In the genomic region with DNA sequence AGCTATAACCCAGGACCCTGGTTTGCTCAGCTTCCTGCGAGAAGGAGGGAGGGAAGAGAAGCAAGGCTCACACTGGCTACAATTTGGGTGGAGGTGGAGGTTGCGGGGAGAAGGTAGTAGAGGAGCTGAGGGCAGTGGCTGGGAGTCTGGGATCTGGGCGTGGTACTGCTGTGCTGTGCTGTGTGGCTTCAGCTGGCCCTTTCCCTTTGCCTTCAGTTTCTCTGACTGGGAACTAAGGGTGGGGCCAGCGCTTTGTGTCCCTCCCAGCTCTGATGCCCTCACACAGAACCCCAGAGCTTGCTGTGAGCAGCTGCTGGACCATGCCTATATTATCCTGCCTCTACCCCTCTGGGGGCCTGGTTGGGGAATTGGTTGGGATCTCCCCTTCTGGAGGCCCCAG, we compare ENCODE assay signal across 15 cellular contexts.
DNase-seq lines count a peak whose midpoint lies in the region; ATAC-seq, FAIRE-seq and TF ChIP-seq lines count a peak whose summit lies in the region.
"Had no signal": no experiment of that assay in that cellular context is flagged by ENCODE, and none has a peak within 500 bp of the region (broad histone marks: within the 10 kb centered on the region; RNA-seq: fewer than 3 reads in every experiment).

No MANE protein-coding gene starts in this region.

- H3K4me3 Mint-ChIP-seq in activated CD4-positive, alpha-beta memory T cell treated with anti-CD3 and anti-CD28 coated beads, Interleukin-2, amount 10 ng/mL, durations not matched to agents 7 days and 5 days, result no peak overlapping the region
- no peak overlapping the region for H3K4me3 Mint-ChIP-seq in activated CD4-positive, alpha-beta memory T cell treated with anti-CD3 and anti-CD28 coated beads for 36 hours
- H3K4me3 Mint-ChIP-seq: brain had no signal

- peaks cover 53% of the 10 kb centered on the region for H3K4me1 Mint-ChIP-seq in activated CD4-positive, alpha-beta memory T cell treated with anti-CD3 and anti-CD28 coated beads, Interleukin-2, amount 10 ng/mL, durations not matched to agents 7 days and 5 days
- H3K4me1 Mint-ChIP-seq in activated CD4-positive, alpha-beta memory T cell treated with anti-CD3 and anti-CD28 coated beads for 36 hours (ENCODE audit: low read depth), result peaks cover 52% of the 10 kb centered on the region

- 97% methylated on average over 4 of the region's 4 CpGs for WGBS in GM12878 (ENCODE audit: insufficient coverage, insufficient replicate concordance, low lambda C conversion rate, missing lambda C conversion rate)

- peaks cover 69% of the 10 kb centered on the region for H3K79me2 ChIP-seq in GM12878 (ENCODE audit: control insufficient read depth, insufficient read depth, low read length)

- H3K36me3 ChIP-seq in GM12878 (ENCODE audit: control insufficient read depth in 2 of 2, insufficient read depth in 2 of 2, low read length in 1 of 2) (peaks cover 31% of the 10 kb centered on the region in 2 experiments), mucosa of descending colon (ENCODE audit: low read depth) (no peaks in the 10 kb centered on the region), thoracic aorta (peaks cover 6% of the 10 kb centered on the region)
- H3K36me3 ChIP-seq: SJSA1 had no signal

- H3K9ac ChIP-seq in GM12878 (ENCODE audit: control insufficient read depth, insufficient read depth, low read length), result peak overlapping the region; percentile 34

- no TSS peak for BruUV-seq in GM12878 (replicated peaks; lab: Mats Ljungman, UMichigan)

- DNase-seq in activated CD4-positive, alpha-beta memory T cell treated with anti-CD3 and anti-CD28 coated beads, Interleukin-2, amount 10 ng/mL, durations not matched to agents 7 days and 5 days, result no peak
- no peak for DNase-seq in activated CD4-positive, alpha-beta memory T cell treated with anti-CD3 and anti-CD28 coated beads for 36 hours
- DNase-seq in GM12878 (ENCODE audit: low read depth, low spot score) (no peak), mucosa of descending colon (peak; percentile 74 to 81 (median 76)), thoracic aorta (ENCODE audit: low spot score) (no peak), HUDEP-2 (lab: John Stamatoyannopoulos, UW; ENCODE audit: unreplicated experiment in 76 of 76) (no peak), C1 segment of cervical spinal cord (lab: John Stamatoyannopoulos, UW) (no peak), germinal center (ENCODE audit: low spot score) (no peak)
- DNase-seq: activated CD8-positive, alpha-beta memory T cell treated with anti-CD3 and anti-CD28 coated beads for 24 hours; GF-D8; mesendoderm; NCI-H226 had no signal

- no peak for TF ChIP-seq EP300 in GM12878 (IDR thresholded peaks at IDR 0.05; ENCODE audit: borderline replicate concordance in 1 of 2, control insufficient read depth in 1 of 2, low read depth in 2 of 2, low read length in 2 of 2)

- H3K4me3 ChIP-seq in GM12878, result peak overlapping the region; percentile 61
- H3K4me3 ChIP-seq in mucosa of descending colon, result no peak overlapping the region
- no peak overlapping the region for H3K4me3 ChIP-seq in thoracic aorta
- H3K4me3 ChIP-seq: SJSA1 had no signal

- CTCF ChIA-PET in activated CD4-positive, alpha-beta memory T cell treated with anti-CD3 and anti-CD28 coated beads, Interleukin-2, amount 10 ng/mL, durations not matched to agents 7 days and 5 days (lab: Charles Lee), result interaction anchor here (1.4 to 4.6 kb wide), 5 partner anchors 55 to 133 kb away, joined by 3 to 15 read pairs (median 6); a partner anchor contains a TSS
- CTCF ChIA-PET in activated CD4-positive, alpha-beta memory T cell treated with anti-CD3 and anti-CD28 coated beads for 36 hours (lab: Charles Lee), result interaction anchor here (1.1 to 2.3 kb wide), 6 partner anchors 9 to 130 kb away, joined by 3 to 12 read pairs (median 8); no protein-coding TSS in a partner anchor
- CTCF ChIA-PET in GM12878 (lab: Yijun Ruan, JAX), result interaction anchor here (0.7 to 12.5 kb wide), 12 partner anchors 11 to 131 kb away, joined by 3 to 199 read pairs (median 12); a partner anchor contains a TSS

- no peaks in the 10 kb centered on the region for H3K27me3 Mint-ChIP-seq in activated CD4-positive, alpha-beta memory T cell treated with anti-CD3 and anti-CD28 coated beads, Interleukin-2, amount 10 ng/mL, durations not matched to agents 7 days and 5 days
- no peaks in the 10 kb centered on the region for H3K27me3 Mint-ChIP-seq in activated CD4-positive, alpha-beta memory T cell treated with anti-CD3 and anti-CD28 coated beads for 36 hours
- H3K27me3 Mint-ChIP-seq: brain had no signal

- in situ Hi-C loops in GM12878 (cut with MboI), result loop anchor here (5.0 kb wide), 1 partner anchor 133 kb away; no protein-coding TSS in a partner anchor

- no peak for TF ChIP-seq POLR2A in GM12878 (IDR thresholded peaks at IDR 0.05; ENCODE audit: low read depth, low read length)

- TF ChIP-seq CTCF in GM12878 (IDR thresholded peaks at IDR 0.05 in 2 of 3, conservative IDR thresholded peaks at IDR 0.05 in 1 of 3; ENCODE audit: control insufficient read depth in 2 of 3, extremely low read depth in 1 of 3, insufficient read depth in 1 of 3, low read depth in 3 of 3, low read length in 3 of 3) (no peak), mucosa of descending colon (IDR thresholded peaks at IDR 0.05) (no peak), thoracic aorta (IDR thresholded peaks at IDR 0.05) (no peak)

- H3K27me3 ChIP-seq in GM12878 (replicated peaks in 1 of 2; ENCODE audit: control insufficient read depth in 2 of 2, insufficient read depth in 2 of 2, low read length in 1 of 2), result no peaks in the 10 kb centered on the region
- H3K27me3 ChIP-seq in thoracic aorta (replicated peaks; ENCODE audit: insufficient read depth), result no peaks in the 10 kb centered on the region
- H3K27me3 ChIP-seq: SJSA1 had no signal

- RAD21 ChIA-PET in GM12878 (lab: Charles Lee; ENCODE audit: unreplicated experiment), result interaction anchor here (0.9 to 15.3 kb wide), 9 partner anchors 10 to 249 kb away, joined by 3 to 481 read pairs (median 9); a partner anchor contains a TSS

- H3K36me3 Mint-ChIP-seq in activated CD4-positive, alpha-beta memory T cell treated with anti-CD3 and anti-CD28 coated beads, Interleukin-2, amount 10 ng/mL, durations not matched to agents 7 days and 5 days (ENCODE audit: low read depth), result peaks cover 18% of the 10 kb centered on the region
- H3K36me3 Mint-ChIP-seq in activated CD4-positive, alpha-beta memory T cell treated with anti-CD3 and anti-CD28 coated beads for 36 hours, result peaks cover 33% of the 10 kb centered on the region
- H3K36me3 Mint-ChIP-seq: brain had no signal

- no peak for TF ChIP-seq RAD21 in GM12878 (IDR thresholded peaks at IDR 0.05; ENCODE audit: insufficient read depth, low read depth, low read length)

- H3K4me1 ChIP-seq in GM12878 (ENCODE audit: control insufficient read depth, insufficient read depth, low read length), result peaks cover 38% of the 10 kb centered on the region
- peaks cover 69% of the 10 kb centered on the region for H3K4me1 ChIP-seq in mucosa of descending colon (ENCODE audit: low read depth)
- peaks cover 73 to 89% of the 10 kb centered on the region in 2 donors for H3K4me1 ChIP-seq in thoracic aorta (ENCODE audit: control insufficient read depth in 1 of 2, low read depth in 2 of 2)

- H3K9me3 ChIP-seq in GM12878 (replicated peaks; ENCODE audit: control insufficient read depth, insufficient read depth, low read length), result no peaks in the 10 kb centered on the region
- H3K9me3 ChIP-seq in mucosa of descending colon, result no peaks in the 10 kb centered on the region
- H3K9me3 ChIP-seq in thoracic aorta, result no peaks in the 10 kb centered on the region
- H3K9me3 ChIP-seq: SJSA1 had no signal

- H3K27ac Mint-ChIP-seq in activated CD4-positive, alpha-beta memory T cell treated with anti-CD3 and anti-CD28 coated beads, Interleukin-2, amount 10 ng/mL, durations not matched to agents 7 days and 5 days, result peak overlapping the region; percentile 45
- H3K27ac Mint-ChIP-seq in activated CD4-positive, alpha-beta memory T cell treated with anti-CD3 and anti-CD28 coated beads for 36 hours, result no peak overlapping the region

- POLR2A ChIA-PET in activated CD4-positive, alpha-beta memory T cell treated with anti-CD3 and anti-CD28 coated beads, Interleukin-2, amount 10 ng/mL, durations not matched to agents 7 days and 5 days (lab: Charles Lee), result interaction anchor here (1.0 to 2.5 kb wide), 6 partner anchors 12 to 113 kb away, joined by 3 to 19 read pairs (median 6); a partner anchor contains a TSS
- POLR2A ChIA-PET in activated CD4-positive, alpha-beta memory T cell treated with anti-CD3 and anti-CD28 coated beads for 36 hours (lab: Charles Lee), result interaction anchor here (0.6 to 3.1 kb wide), 3 partner anchors 12 to 60 kb away, joined by 3 to 24 read pairs (median 14); no protein-coding TSS in a partner anchor
- POLR2A ChIA-PET in GM12878 (lab: Charles Lee), result interaction anchor here (0.8 to 14.0 kb wide), 8 partner anchors 9 to 78 kb away, joined by 3 to 233 read pairs (median 6); no protein-coding TSS in a partner anchor

- SMC1A ChIA-PET in GM12878 (lab: Charles Lee; ENCODE audit: uncharacterized antibody, unreplicated experiment), result interaction anchor here (0.8 to 18.5 kb wide), 16 partner anchors 9 to 132 kb away, joined by 3 to 323 read pairs (median 9); no protein-coding TSS in a partner anchor

- H3K4me2 ChIP-seq in GM12878 (ENCODE audit: control insufficient read depth, insufficient read depth), result peak overlapping the region; percentile 100

- no peak for FAIRE-seq in GM12878 (lab: Jason Lieb, UNC)
- FAIRE-seq: H1 had no signal

- H3K27ac ChIP-seq in GM12878 (ENCODE audit: control insufficient read depth, insufficient read depth) (peak overlapping the region; percentile 78), thoracic aorta (peak overlapping the region; percentile 90 to 93)
- H3K27ac ChIP-seq: SJSA1 had no signal

- H3K9me3 Mint-ChIP-seq in activated CD4-positive, alpha-beta memory T cell treated with anti-CD3 and anti-CD28 coated beads, Interleukin-2, amount 10 ng/mL, durations not matched to agents 7 days and 5 days, result no peaks in the 10 kb centered on the region
- no peaks in the 10 kb centered on the region for H3K9me3 Mint-ChIP-seq in activated CD4-positive, alpha-beta memory T cell treated with anti-CD3 and anti-CD28 coated beads for 36 hours
- H3K9me3 Mint-ChIP-seq: brain had no signal

- intact Hi-C loops in activated CD4-positive, alpha-beta memory T cell treated with anti-CD3 and anti-CD28 coated beads for 36 hours (cut with micrococcal nuclease), result no loop called here
- intact Hi-C loops in GM12878 (cut with micrococcal nuclease; ENCODE audit: unreplicated experiment), result no loop called here
- intact Hi-C loops in mucosa of descending colon (cut with DNase I, micrococcal nuclease), result no loop called here

- peaks cover 17% of the 10 kb centered on the region for H4K20me1 ChIP-seq in GM12878 (ENCODE audit: control insufficient read depth, insufficient read depth)

- no peak for ATAC-seq in GM12878
- ATAC-seq in mucosa of descending colon, result peak; percentile 61
- ATAC-seq in thoracic aorta (ENCODE audit: insufficient number of reproducible peaks, low FRiP score, low read depth), result no peak

- H2AFZ ChIP-seq in GM12878 (ENCODE audit: control insufficient read depth, low read depth, low read length), result no peak overlapping the region

TF ChIP-seq in GM12878, 131 proteins besides CTCF, POLR2A, EP300 and RAD21 (continues in another document):
- TF ChIP-seq NFIC (IDR thresholded peaks at IDR 0.05; ENCODE audit: low read depth, low read length) (no peak), NR2C1 (IDR thresholded peaks at IDR 0.05) (no peak)

Comparison
In these comparisons a context has a peak if more than half of its experiments do, and no peak if none do; other contexts are left out.
1. DNase-seq: peak in mucosa of descending colon (3 of 3); none in activated CD4-positive, alpha-beta memory T cell treated with anti-CD3 and anti-CD28 coated beads, Interleukin-2, amount 10 ng/mL, durations not matched to agents 7 days and 5 days (single experiment), activated CD4-positive, alpha-beta memory T cell treated with anti-CD3 and anti-CD28 coated beads for 36 hours (single experiment), GM12878 (single experiment), thoracic aorta (single experiment), HUDEP-2 (0 of 76), C1 segment of cervical spinal cord (0 of 14) and germinal center (single experiment).